Comparison of ENCODE assay signal across 2 cellular contexts in genomic region chr4:78361621-78362120, GRCh38.
TF ChIP-seq lines count a peak whose summit lies in the region.

No MANE protein-coding gene starts in this region.

TF ChIP-seq in GM23338, 12 proteins besides CTCF, POLR2A, EP300 and RAD21 (continued from another document):
- no peak for TF ChIP-seq ZNF462 (CRISPR knock-in tag; IDR thresholded peaks at IDR 0.05)
- no peak for TF ChIP-seq POLR2AphosphoS5 (IDR thresholded peaks at IDR 0.05; ENCODE audit: low read depth)
- no peak for TF ChIP-seq EZH2 (IDR thresholded peaks at IDR 0.05; ENCODE audit: low read depth, unreplicated experiment)
- TF ChIP-seq ETS1 (IDR thresholded peaks at IDR 0.05): no peak
- TF ChIP-seq NANOG (IDR thresholded peaks at IDR 0.05; ENCODE audit: borderline replicate concordance): no peak
- TF ChIP-seq REST (IDR thresholded peaks at IDR 0.05; ENCODE audit: unreplicated experiment): no peak
- TF ChIP-seq JUNB (IDR thresholded peaks at IDR 0.05; ENCODE audit: unreplicated experiment): no peak
- TF ChIP-seq CREB1 (CRISPR knock-in tag; IDR thresholded peaks at IDR 0.05; ENCODE audit: low read depth): no peak
- TF ChIP-seq ZNF114 (CRISPR knock-in tag; IDR thresholded peaks at IDR 0.05): no peak

TF ChIP-seq in GM12878, 131 proteins besides CTCF, POLR2A, EP300 and RAD21 (continued from another document):
- peak; percentile 69 for TF ChIP-seq MTA2 (IDR thresholded peaks at IDR 0.05; ENCODE audit: low read depth)
- no peak for TF ChIP-seq TCF12 (IDR thresholded peaks at IDR 0.05; ENCODE audit: low read depth, low read length)
- 0 out of 2 replicates have a peak, but pooled peaks have one; percentile 38 for TF ChIP-seq DPF2 (IDR thresholded peaks at IDR 0.05)
- TF ChIP-seq PKNOX1 (IDR thresholded peaks at IDR 0.05): 0 out of 2 replicates have a peak, but pooled peaks have one; percentile 10
